ENCODE assay signal across 9 cellular contexts in the genomic region with DNA sequence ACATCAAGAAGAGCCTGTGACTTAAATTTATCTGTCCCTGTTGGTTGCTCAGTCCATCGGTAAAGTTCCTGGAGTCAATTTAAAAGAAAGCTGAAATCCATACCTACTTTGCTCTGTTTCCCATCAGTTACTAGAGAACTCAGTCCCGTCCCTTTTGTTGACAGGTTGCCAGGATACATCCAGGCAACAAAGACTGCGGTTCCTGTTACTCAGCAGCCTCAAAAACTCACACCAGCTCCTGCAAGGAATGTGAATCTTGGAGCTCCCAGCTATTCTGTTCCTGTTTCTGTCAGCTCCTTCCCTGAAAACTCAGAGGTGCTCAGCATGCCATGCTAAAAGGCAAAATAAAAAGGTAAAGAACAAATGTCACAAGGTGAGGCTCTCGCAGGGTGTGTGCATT. TPM values are rescaled to one million over a fixed set of nuclear protein-coding genes. Genes with fewer than 3 reads are reported as not detected.
DNase-seq lines count a peak whose midpoint lies in the region; ATAC-seq and TF ChIP-seq lines count a peak whose summit lies in the region.
"Had no signal": no experiment of that assay in that cellular context is flagged by ENCODE, and none has a peak within 500 bp of the region (broad histone marks: within the 10 kb centered on the region; RNA-seq: fewer than 3 reads in every experiment).

ZNF474 (plus strand) TSS at position 215 of the 400 bp plus-strand sequence. CDS start 22,445 bp downstream, outside the sequence.

- H3K9me3 Mint-ChIP-seq in activated CD4-positive, alpha-beta T cell treated with anti-CD3 and anti-CD28 coated beads, Interleukin-2, amount 10 ng/mL, durations not matched to agents 7 days and 5 days, result no peaks in the 10 kb centered on the region

- H3K27ac ChIP-seq in smooth muscle cell (ENCODE audit: low read depth), result peak within 1 kb of the TSS; percentile 98
- H3K27ac ChIP-seq: dorsolateral prefrontal cortex, SK-N-MC had no signal

- H4K20me1 ChIP-seq in smooth muscle cell (ENCODE audit: low read depth), result no peaks in the 10 kb centered on the region

- no peaks in the 10 kb centered on the region for H3K79me2 ChIP-seq in smooth muscle cell (ENCODE audit: low read depth)

- no peaks in the 10 kb centered on the region for H3K27me3 Mint-ChIP-seq in activated CD4-positive, alpha-beta T cell treated with anti-CD3 and anti-CD28 coated beads, Interleukin-2, amount 10 ng/mL, durations not matched to agents 7 days and 5 days

- H3K27ac Mint-ChIP-seq in activated CD4-positive, alpha-beta T cell treated with anti-CD3 and anti-CD28 coated beads, Interleukin-2, amount 10 ng/mL, durations not matched to agents 7 days and 5 days, result no peak within 1 kb of the TSS

- H3K4me2 ChIP-seq in smooth muscle cell, result peak within 1 kb of the TSS; percentile 75

- H3F3A ChIP-seq in smooth muscle cell (ENCODE audit: low read depth), result no peaks in the 10 kb centered on the region

- peak within 1 kb of the TSS; percentile 2 for H3K4me3 ChIP-seq in smooth muscle cell
- H3K4me3 ChIP-seq: dorsolateral prefrontal cortex, SK-N-MC had no signal

- no peaks in the 10 kb centered on the region for H3K9me3 ChIP-seq in smooth muscle cell (replicated peaks; ENCODE audit: low read depth)

- DNase-seq in HEK293T (ENCODE audit: extremely low spot score), result peak; percentile 22
- peak; percentile 51 to 85 for DNase-seq in SW 1271 (lab: John Stamatoyannopoulos, UW)
- DNase-seq in left cardiac atrium, result peak; percentile 54
- no peak for DNase-seq in smooth muscle cell (lab: John Stamatoyannopoulos, UW; ENCODE audit: unreplicated experiment)
- no peak for DNase-seq in GM10248 (ENCODE audit: extremely low spot score)
- DNase-seq in activated CD4-positive, alpha-beta T cell treated with anti-CD3 and anti-CD28 coated beads, Interleukin-2, amount 10 ng/mL, durations not matched to agents 7 days and 5 days, result no peak
- DNase-seq: dorsolateral prefrontal cortex had no signal

- no peak within 1 kb of the TSS for H2AFZ ChIP-seq in smooth muscle cell (ENCODE audit: low read depth)

- POLR2A ChIA-PET in HEK293T (lab: Yijun Ruan, JAX) (no interaction called here), GM10248 (lab: Yijun Ruan, JAX) (no interaction called here)
- POLR2A ChIA-PET in activated CD4-positive, alpha-beta T cell treated with anti-CD3 and anti-CD28 coated beads, Interleukin-2, amount 10 ng/mL, durations not matched to agents 7 days and 5 days (lab: Charles Lee), result no interaction called here

- ATAC-seq in left cardiac atrium (peak in 1 of 2 donors; percentile 92), HG03135 (IDR thresholded peaks at IDR 0.05; ENCODE audit: unreplicated experiment) (no peak)

- no peaks in the 10 kb centered on the region for H3K27me3 ChIP-seq in smooth muscle cell (ENCODE audit: low read depth)
- H3K27me3 ChIP-seq: dorsolateral prefrontal cortex had no signal

- peak within 1 kb of the TSS; percentile 94 for H3K9ac ChIP-seq in smooth muscle cell (ENCODE audit: low read depth)

- CTCF ChIA-PET in HEK293T (lab: Yijun Ruan, JAX), result no interaction called here
- CTCF ChIA-PET in GM10248 (lab: Yijun Ruan, JAX), result interaction anchor here (1.6 kb wide), 1 partner anchor 27 kb away, joined by 4 read pairs; no protein-coding TSS in a partner anchor
- CTCF ChIA-PET in activated CD4-positive, alpha-beta T cell treated with anti-CD3 and anti-CD28 coated beads, Interleukin-2, amount 10 ng/mL, durations not matched to agents 7 days and 5 days (lab: Charles Lee), result no interaction called here

- H3K4me1 ChIP-seq in smooth muscle cell (ENCODE audit: low read depth), result peaks cover 26% of the 10 kb centered on the region

- no peak within 1 kb of the TSS for H3K4me3 Mint-ChIP-seq in activated CD4-positive, alpha-beta T cell treated with anti-CD3 and anti-CD28 coated beads, Interleukin-2, amount 10 ng/mL, durations not matched to agents 7 days and 5 days

- no peaks in the 10 kb centered on the region for H3K36me3 ChIP-seq in smooth muscle cell (ENCODE audit: low read depth)

- 19% methylated on average over 4 of the region's 4 CpGs for WGBS in smooth muscle cell (ENCODE audit: low lambda C conversion rate)

- intact Hi-C loops in left cardiac atrium (cut with DNase I), result no loop called here

- TF ChIP-seq CTCF in smooth muscle cell (IDR thresholded peaks at IDR 0.05; ENCODE audit: borderline replicate concordance, insufficient read depth, poor library complexity, severe bottlenecking) (no peak), GM10248 (IDR thresholded peaks at IDR 0.05; ENCODE audit: control extremely low read depth, extremely low read depth, low read depth, missing control alignments) (no peak)

- H3K36me3 Mint-ChIP-seq in activated CD4-positive, alpha-beta T cell treated with anti-CD3 and anti-CD28 coated beads, Interleukin-2, amount 10 ng/mL, durations not matched to agents 7 days and 5 days (ENCODE audit: low read depth), result no peaks in the 10 kb centered on the region

- no peaks in the 10 kb centered on the region for H3K4me1 Mint-ChIP-seq in activated CD4-positive, alpha-beta T cell treated with anti-CD3 and anti-CD28 coated beads, Interleukin-2, amount 10 ng/mL, durations not matched to agents 7 days and 5 days

TF ChIP-seq in HEK293T, 16 proteins besides CTCF, POLR2A, EP300 and RAD21:
- TF ChIP-seq FOXK2 (IDR thresholded peaks at IDR 0.05) (no peak), FOXA1 (IDR thresholded peaks at IDR 0.05) (no peak), ZNF384 (IDR thresholded peaks at IDR 0.05) (no peak), FOXM1 (IDR thresholded peaks at IDR 0.05; ENCODE audit: borderline replicate concordance) (no peak), L3MBTL2 (conservative IDR thresholded peaks at IDR 0.05) (no peak), NFRKB (IDR thresholded peaks at IDR 0.05) (no peak), HDGF (IDR thresholded peaks at IDR 0.05; ENCODE audit: borderline replicate concordance) (no peak), SP1 (IDR thresholded peaks at IDR 0.05) (no peak), ARNT (IDR thresholded peaks at IDR 0.05) (no peak)

RNA-seq across cellular contexts. Expression of gene ZNF474, which starts in this region (rescaled TPM):
- under 1 TPM in 1 of 2 donors, not detected in 1; 0.16 TPM for total RNA-seq in left cardiac atrium
- 1.1 and 3.3 TPM in 2 replicates for total RNA-seq in smooth muscle cell
- polyA plus RNA-seq in smooth muscle cell, result 0.82 and 2.2 TPM in 2 replicates
- total RNA-seq in activated CD4-positive, alpha-beta T cell treated with anti-CD3 and anti-CD28 coated beads, Interleukin-2, amount 10 ng/mL, durations not matched to agents 7 days and 5 days, result not detected

Comparison
In these comparisons a context has a peak if more than half of its experiments do, and no peak if none do; other contexts are left out.
1. Peak in DNase-seq in left cardiac atrium; RNA of the gene not detected or under 1 TPM.
2. DNase-seq: peak in HEK293T (single experiment) and SW 1271 (2 of 2); none in smooth muscle cell (single experiment), GM10248 (single experiment) and activated CD4-positive, alpha-beta T cell treated with anti-CD3 and anti-CD28 coated beads, Interleukin-2, amount 10 ng/mL, durations not matched to agents 7 days and 5 days (single experiment).